ENCODE assay signal across 7 cellular contexts in the genomic region with DNA sequence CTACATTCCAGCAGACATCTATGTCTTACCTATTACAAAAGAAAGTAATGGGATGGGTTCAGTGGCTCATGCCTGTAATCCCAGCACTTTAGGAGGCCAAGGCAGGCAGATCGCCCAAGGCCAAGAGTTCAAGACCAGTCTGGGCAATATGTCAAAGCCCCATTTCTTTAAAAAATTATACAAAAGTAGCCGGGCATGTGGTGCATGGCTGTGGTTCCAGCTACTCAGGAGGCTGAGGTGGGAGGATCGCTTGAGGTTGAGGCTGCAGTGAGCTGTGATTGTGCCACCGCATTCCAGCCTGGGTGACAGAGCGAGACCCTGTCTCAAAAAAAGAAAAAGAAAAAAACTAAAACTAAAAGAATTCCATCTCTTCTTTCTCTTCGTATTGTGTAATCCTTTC. TPM values are rescaled to one million over a fixed set of nuclear protein-coding genes. Genes with fewer than 3 reads are reported as not detected.
DNase-seq lines count a peak whose midpoint lies in the region; ATAC-seq and TF ChIP-seq lines count a peak whose summit lies in the region.
"Not testable (repeated sequence)": the region's sequence is repeated elsewhere in the genome, so short reads cannot be mapped to it uniquely, and the experiment has no call there.

No MANE protein-coding gene starts in this region.

- H3K27me3 ChIP-seq in CD4-positive, alpha-beta memory T cell (ENCODE audit: insufficient read depth, low read length): not testable (repeated sequence)

- H3K4me1 Mint-ChIP-seq in CD4-positive, alpha-beta memory T cell: peaks cover 17 to 27% (median 23%) of the 10 kb centered on the region in 4 donors
- H3K4me1 Mint-ChIP-seq in T-helper 1 cell treated with Interleukin-12 subunit alpha and Interleukin-12 subunit beta and Interleukin-4 antibody, amounts not matched to agents 30 μg/mL and 1 μg/mL, for 36 hours (ENCODE audit: low read depth): peaks cover 22% of the 10 kb centered on the region
- H3K4me1 Mint-ChIP-seq in activated naive CD8-positive, alpha-beta T cell treated with anti-CD3 and anti-CD28 coated beads for 36 hours: peaks cover 22% of the 10 kb centered on the region
- H3K4me1 Mint-ChIP-seq in natural killer cell (peaks cover 10 to 24% of the 10 kb centered on the region in 2 donors), osteocyte (ENCODE audit: unreplicated experiment) (peaks cover 24% of the 10 kb centered on the region)

- ATAC-seq in natural killer cell: not testable (repeated sequence)

- not testable (repeated sequence) for H3K27me3 Mint-ChIP-seq in CD4-positive, alpha-beta memory T cell; T-helper 1 cell treated with Interleukin-12 subunit alpha and Interleukin-12 subunit beta and Interleukin-4 antibody, amounts not matched to agents 30 μg/mL and 1 μg/mL, for 36 hours (ENCODE audit: low read depth); activated naive CD8-positive, alpha-beta T cell treated with anti-CD3 and anti-CD28 coated beads for 36 hours; natural killer cell (ENCODE audit: low read depth in 2 of 2); osteocyte (ENCODE audit: unreplicated experiment)

- H3K27ac ChIP-seq in CD4-positive, alpha-beta memory T cell (ENCODE audit: low read depth, low read length): not testable (repeated sequence)

- H3K4me3 Mint-ChIP-seq in CD4-positive, alpha-beta memory T cell: peak overlapping the region in 4 of 8 donors; percentile 22 to 54 (median 37)
- H3K4me3 Mint-ChIP-seq in T-helper 1 cell treated with Interleukin-12 subunit alpha and Interleukin-12 subunit beta and Interleukin-4 antibody, amounts not matched to agents 30 μg/mL and 1 μg/mL, for 36 hours: peak overlapping the region; percentile 17
- H3K4me3 Mint-ChIP-seq in activated naive CD8-positive, alpha-beta T cell treated with anti-CD3 and anti-CD28 coated beads for 36 hours: not testable (repeated sequence)
- H3K4me3 Mint-ChIP-seq in natural killer cell (peak overlapping the region; percentile 53), osteocyte (ENCODE audit: unreplicated experiment) (peak overlapping the region; percentile 42)

- not testable (repeated sequence) for H3K9me3 ChIP-seq in CD4-positive, alpha-beta memory T cell (ENCODE audit: control insufficient read depth in 1 of 2, low read length in 2 of 2)

- peak overlapping the region in 4 of 7 donors; percentile 49 to 92 (median 78) for H3K27ac Mint-ChIP-seq in CD4-positive, alpha-beta memory T cell
- peak overlapping the region; percentile 58 for H3K27ac Mint-ChIP-seq in T-helper 1 cell treated with Interleukin-12 subunit alpha and Interleukin-12 subunit beta and Interleukin-4 antibody, amounts not matched to agents 30 μg/mL and 1 μg/mL, for 36 hours
- H3K27ac Mint-ChIP-seq in activated naive CD8-positive, alpha-beta T cell treated with anti-CD3 and anti-CD28 coated beads for 36 hours: peak overlapping the region; percentile 36
- peak overlapping the region in 1 of 2 donors; percentile 84 for H3K27ac Mint-ChIP-seq in natural killer cell
- not testable (repeated sequence) for H3K27ac Mint-ChIP-seq in osteocyte (ENCODE audit: unreplicated experiment)

- TF ChIP-seq CTCF in natural killer cell (IDR thresholded peaks at IDR 0.05); osteocyte (IDR thresholded peaks at IDR 0.05): not testable (repeated sequence)

- H3K9me3 Mint-ChIP-seq in CD4-positive, alpha-beta memory T cell; T-helper 1 cell treated with Interleukin-12 subunit alpha and Interleukin-12 subunit beta and Interleukin-4 antibody, amounts not matched to agents 30 μg/mL and 1 μg/mL, for 36 hours; activated naive CD8-positive, alpha-beta T cell treated with anti-CD3 and anti-CD28 coated beads for 36 hours; natural killer cell; osteocyte (ENCODE audit: unreplicated experiment): not testable (repeated sequence)

- intact Hi-C loops in CD4-positive, alpha-beta memory T cell (cut with micrococcal nuclease); natural killer cell (cut with micrococcal nuclease): not testable (repeated sequence)

- POLR2A ChIA-PET in CD4-positive, alpha-beta memory T cell (lab: Charles Lee; ENCODE audit: partially characterized antibody): not testable (repeated sequence)

- H3K4me3 ChIP-seq in CD4-positive, alpha-beta memory T cell (ENCODE audit: low read length in 2 of 2): not testable (repeated sequence)

- not testable (repeated sequence) for H3K36me3 ChIP-seq in CD4-positive, alpha-beta memory T cell (ENCODE audit: insufficient read depth, low read length)

- peaks cover 18% of the 10 kb centered on the region for H3K4me1 ChIP-seq in CD4-positive, alpha-beta memory T cell (ENCODE audit: insufficient read depth, low read length)

- peaks cover 0 to 10% of the 10 kb centered on the region in 2 donors for H3K36me3 Mint-ChIP-seq in CD4-positive, alpha-beta memory T cell
- H3K36me3 Mint-ChIP-seq in T-helper 1 cell treated with Interleukin-12 subunit alpha and Interleukin-12 subunit beta and Interleukin-4 antibody, amounts not matched to agents 30 μg/mL and 1 μg/mL, for 36 hours (ENCODE audit: low read depth); natural killer cell; osteocyte (ENCODE audit: unreplicated experiment): not testable (repeated sequence)
- peaks cover 13% of the 10 kb centered on the region for H3K36me3 Mint-ChIP-seq in activated naive CD8-positive, alpha-beta T cell treated with anti-CD3 and anti-CD28 coated beads for 36 hours

- CTCF ChIA-PET in CD4-positive, alpha-beta memory T cell (lab: Charles Lee; ENCODE audit: partially characterized antibody): not testable (repeated sequence)

- DNase-seq in CD4-positive, alpha-beta memory T cell; activated naive CD8-positive, alpha-beta T cell treated with anti-CD3 and anti-CD28 coated beads for 36 hours; natural killer cell; osteocyte (ENCODE audit: extremely low spot score, unreplicated experiment): not testable (repeated sequence)
- peak; percentile 37 for DNase-seq in activated CD8-positive, alpha-beta memory T cell treated with anti-CD3 and anti-CD28 coated beads, Interleukin-2, amount 50 U/mL, for 48 hours
- peak; percentile 12 for DNase-seq in kidney tubule cell (ENCODE audit: low spot score)

RNA-seq across cellular contexts. Expression of gene LARP4B, which starts 2.7 kb away (rescaled TPM):
- total RNA-seq in CD4-positive, alpha-beta memory T cell: 10 to 100 TPM; 94.9 to 99.7 TPM
- 10 to 100 TPM; 13.0 to 28.9 TPM for polyA plus RNA-seq in CD4-positive, alpha-beta memory T cell
- 100 to 1,000 TPM; 106 to 114 TPM for total RNA-seq in activated naive CD8-positive, alpha-beta T cell treated with anti-CD3 and anti-CD28 coated beads for 36 hours
- 10 to 100 TPM; 75.5 to 95.4 (median 90.2) TPM for total RNA-seq in natural killer cell
- total RNA-seq in osteocyte: 79.6 and 80.9 TPM in 2 replicates

RNA-seq across cellular contexts. Expression of gene GTPBP4, which starts 54.1 kb away (rescaled TPM):
- total RNA-seq in CD4-positive, alpha-beta memory T cell: 10 to 100 TPM; 46.0 to 47.0 TPM
- polyA plus RNA-seq in CD4-positive, alpha-beta memory T cell: 10 to 100 TPM; 22.7 to 25.3 TPM
- total RNA-seq in activated naive CD8-positive, alpha-beta T cell treated with anti-CD3 and anti-CD28 coated beads for 36 hours: 100 to 1,000 TPM; 158 to 163 TPM
- 10 to 100 TPM; 53.9 to 99.6 (median 72.5) TPM for total RNA-seq in natural killer cell
- total RNA-seq in osteocyte: 47.7 and 53.7 TPM in 2 replicates
